In genomic region chrX:154376768-154377167, GRCh38 we compare ENCODE assay signal across 16 cellular contexts. TPM values are rescaled to one million over a fixed set of nuclear protein-coding genes. Genes with fewer than 3 reads are reported as not detected.
DNase-seq lines count a peak whose midpoint lies in the region; ATAC-seq and TF ChIP-seq lines count a peak whose summit lies in the region.
"Had no signal": no experiment of that assay in that cellular context is flagged by ENCODE, and none has a peak within 500 bp of the region (broad histone marks: within the 10 kb centered on the region; RNA-seq: fewer than 3 reads in every experiment).

No MANE protein-coding gene starts in this region.

- DNase-seq in AG10803 (ENCODE audit: low read depth) (peak; percentile 26), EH (ENCODE audit: low read depth) (peak; percentile 43), ureter (ENCODE audit: low spot score) (no peak), foreskin keratinocyte (no peak), NCI-H82 treated with DMSO at 0.1 percent for 48 hours (lab: John Stamatoyannopoulos, UW; ENCODE audit: unreplicated experiment) (no peak)
- no peak for DNase-seq in activated naive CD8-positive, alpha-beta T cell treated with anti-CD3 and anti-CD28 coated beads, Interleukin-2, amount 50 U/mL, for 24 hours
- DNase-seq: AML-193, dermis blood vessel endothelial cell, EL, mammary epithelial cell, NCI-H146, NCI-H510A treated with DMSO at 0.1 percent for 48 hours had no signal

- H3K27me3 ChIP-seq in muscle layer of duodenum (ENCODE audit: low read depth, low read length) (no peaks in the 10 kb centered on the region), foreskin keratinocyte (no peaks in the 10 kb centered on the region)

- H3K9me3 Mint-ChIP-seq in activated naive CD8-positive, alpha-beta T cell treated with anti-CD3 and anti-CD28 coated beads, Interleukin-2, amount 50 U/mL, for 24 hours: no peaks in the 10 kb centered on the region
- H3K9me3 Mint-ChIP-seq: T-helper 1 cell treated with Interleukin-12 subunit alpha and Interleukin-12 subunit beta and Interleukin-4 antibody, amounts not matched to agents 30 μg/mL and 1 μg/mL, for 36 hours had no signal

- H3K4me1 ChIP-seq in muscle layer of duodenum (ENCODE audit: control insufficient read depth in 1 of 2, insufficient read depth in 2 of 2, low read length in 2 of 2) (peaks cover 4 to 19% of the 10 kb centered on the region in 2 donors), foreskin keratinocyte (no peaks in the 10 kb centered on the region)

- peaks cover 11% of the 10 kb centered on the region for H3K36me3 Mint-ChIP-seq in activated naive CD8-positive, alpha-beta T cell treated with anti-CD3 and anti-CD28 coated beads, Interleukin-2, amount 50 U/mL, for 24 hours (ENCODE audit: low read depth)

- peaks cover 33% of the 10 kb centered on the region for H3K4me1 Mint-ChIP-seq in activated naive CD8-positive, alpha-beta T cell treated with anti-CD3 and anti-CD28 coated beads, Interleukin-2, amount 50 U/mL, for 24 hours

- no peak overlapping the region for H3K4me3 Mint-ChIP-seq in activated naive CD8-positive, alpha-beta T cell treated with anti-CD3 and anti-CD28 coated beads, Interleukin-2, amount 50 U/mL, for 24 hours
- H3K4me3 Mint-ChIP-seq: T-helper 1 cell treated with Interleukin-12 subunit alpha and Interleukin-12 subunit beta and Interleukin-4 antibody, amounts not matched to agents 30 μg/mL and 1 μg/mL, for 36 hours had no signal

- H3K36me3 ChIP-seq in muscle layer of duodenum (ENCODE audit: control insufficient read depth in 1 of 2, insufficient read depth in 2 of 2, low read length in 2 of 2): no peaks in the 10 kb centered on the region

- ATAC-seq in activated naive CD8-positive, alpha-beta T cell treated with anti-CD3 and anti-CD28 coated beads, Interleukin-2, amount 50 U/mL, for 24 hours: no peak
- ATAC-seq in foreskin keratinocyte (no peak), HG02642 (IDR thresholded peaks at IDR 0.05; ENCODE audit: poor library complexity, unreplicated experiment) (no peak)
- ATAC-seq: GM12878 had no signal

- TF ChIP-seq CTCF in AG10803 (conservative IDR thresholded peaks at IDR 0.05; ENCODE audit: low read length) (no peak), foreskin keratinocyte (conservative IDR thresholded peaks at IDR 0.05) (no peak)

- H3K27me3 Mint-ChIP-seq in activated naive CD8-positive, alpha-beta T cell treated with anti-CD3 and anti-CD28 coated beads, Interleukin-2, amount 50 U/mL, for 24 hours: no peaks in the 10 kb centered on the region

- H3K27ac ChIP-seq in muscle layer of duodenum (ENCODE audit: low read length) (peak overlapping the region; percentile 75), foreskin keratinocyte (no peak overlapping the region)

- peak overlapping the region; percentile 84 for H3K27ac Mint-ChIP-seq in activated naive CD8-positive, alpha-beta T cell treated with anti-CD3 and anti-CD28 coated beads, Interleukin-2, amount 50 U/mL, for 24 hours

- H3K9me3 ChIP-seq in muscle layer of duodenum (ENCODE audit: control insufficient read depth in 1 of 2, low read length in 2 of 2): no peaks in the 10 kb centered on the region

- H3K4me3 ChIP-seq in AG10803 (ENCODE audit: low read length) (no peak overlapping the region), muscle layer of duodenum (ENCODE audit: low read depth in 1 of 2, low read length in 2 of 2) (peak overlapping the region in 1 of 2 donors; percentile 19)
- H3K4me3 ChIP-seq: GM12878 had no signal

RNA-seq across cellular contexts. Expression of gene EMD, which starts 2.3 kb away (rescaled TPM):
- total RNA-seq in ureter (80.4 TPM), foreskin keratinocyte (45.8 and 48.5 TPM in 2 replicates)
- 121 and 128 TPM in 2 replicates for polyA plus RNA-seq in foreskin keratinocyte

RNA-seq across cellular contexts. Expression of gene FLNA, which starts 2.3 kb away (rescaled TPM):
- total RNA-seq in ureter: 2,361 TPM
- 1,667 and 1,680 TPM in 2 replicates for total RNA-seq in foreskin keratinocyte
- polyA plus RNA-seq in foreskin keratinocyte: 1,552 and 1,648 TPM in 2 replicates

RNA-seq across cellular contexts. Expression of gene RPL10, which starts 21.4 kb away (rescaled TPM):
- total RNA-seq in ureter (3,238 TPM), foreskin keratinocyte (2,470 and 2,821 TPM in 2 replicates)
- 4,650 and 4,901 TPM in 2 replicates for polyA plus RNA-seq in foreskin keratinocyte

RNA-seq across cellular contexts. Expression of gene DNASE1L1, which starts 32.3 kb away (rescaled TPM):
- total RNA-seq in ureter (27.0 TPM), foreskin keratinocyte (22.3 and 26.9 TPM in 2 replicates)
- polyA plus RNA-seq in foreskin keratinocyte: 19.0 and 21.7 TPM in 2 replicates

RNA-seq across cellular contexts. Expression of gene TAFAZZIN, which starts 34.6 kb away (rescaled TPM):
- total RNA-seq in ureter (49.5 TPM), foreskin keratinocyte (26.5 and 31.9 TPM in 2 replicates)
- polyA plus RNA-seq in foreskin keratinocyte: 36.2 and 36.4 TPM in 2 replicates

Comparison
In these comparisons a context has a peak if more than half of its experiments do, and no peak if none do; other contexts are left out.
1. DNase-seq: peak in AG10803 (single experiment) and EH (single experiment); none in activated naive CD8-positive, alpha-beta T cell treated with anti-CD3 and anti-CD28 coated beads, Interleukin-2, amount 50 U/mL, for 24 hours (single experiment), ureter (single experiment), foreskin keratinocyte (0 of 2) and NCI-H82 treated with DMSO at 0.1 percent for 48 hours (single experiment).